9 cellular contexts compared by ENCODE assay signal in genomic region chrX:123254457-123254856, GRCh38.
"Had no signal": no experiment of that assay in that cellular context is flagged by ENCODE, and none has a peak within 500 bp of the region (broad histone marks: within the 10 kb centered on the region; RNA-seq: fewer than 3 reads in every experiment).

No MANE protein-coding gene starts in this region.

- ATAC-seq: GM23338, HCT116 had no signal

- H3K9me3 Mint-ChIP-seq: GM23338, HFFc6 had no signal

- H3K36me3 Mint-ChIP-seq: IgD-negative memory B cell had no signal

- H3K4me1 ChIP-seq: HAP-1 had no signal

- H3K36me3 ChIP-seq: HAP-1 had no signal

- DNase-seq: H7, HFFc6, KG1 had no signal

- H3K27me3 Mint-ChIP-seq: IgD-negative memory B cell had no signal

- H3K27ac ChIP-seq: HL-60 had no signal

- FAIRE-seq: H1 had no signal

- H3K4me1 Mint-ChIP-seq: GM23338, IgD-negative memory B cell had no signal

- H3K4me2 ChIP-seq: GM23338 had no signal

- H3K27ac Mint-ChIP-seq: GM23338, HFFc6, IgD-negative memory B cell had no signal

- H3K9me3 ChIP-seq: HAP-1 had no signal

- H2AFZ ChIP-seq: GM23338 had no signal

- H3K4me3 ChIP-seq: GM23338, HAP-1 had no signal

- H3K4me3 Mint-ChIP-seq: GM23338, HFFc6, IgD-negative memory B cell had no signal
